In the genomic region with DNA sequence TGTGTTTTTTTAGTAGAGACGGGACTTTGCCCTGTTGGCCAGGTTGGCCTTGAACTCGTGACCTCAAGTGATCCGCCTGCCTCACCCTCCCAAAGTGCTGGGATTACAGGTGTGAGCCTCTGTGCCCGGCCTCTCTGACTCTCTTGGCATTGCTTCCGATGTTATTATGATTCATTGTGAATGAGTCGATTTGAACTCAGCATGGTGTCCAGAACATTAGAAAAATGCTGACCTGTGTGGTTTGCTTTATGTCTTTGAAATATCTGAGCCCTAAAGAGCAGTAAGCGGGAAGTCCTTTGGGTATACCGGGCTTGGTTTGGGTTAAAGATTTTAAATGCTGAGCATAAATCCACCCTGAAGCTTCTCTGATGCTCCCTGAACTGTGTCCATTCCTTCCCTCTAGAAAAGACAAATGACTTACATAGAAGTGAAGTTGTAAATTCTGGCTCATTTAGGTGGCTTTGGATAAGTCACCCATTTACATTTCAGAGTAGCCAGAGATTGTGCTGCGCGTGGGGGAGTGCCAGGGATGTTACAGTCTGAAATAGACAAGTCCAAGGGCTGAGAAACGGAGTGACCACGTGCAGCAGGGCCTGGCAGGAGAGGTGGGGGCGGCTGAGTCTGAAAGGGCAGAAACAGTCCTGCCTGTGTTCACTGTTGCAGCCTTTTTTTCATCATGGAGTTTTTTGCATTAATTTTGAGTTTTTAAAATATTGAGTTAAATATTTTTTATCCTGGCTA, we compare ENCODE assay signal across 14 cellular contexts. TPM values are rescaled to one million over a fixed set of nuclear protein-coding genes. Genes with fewer than 3 reads are reported as not detected.
DNase-seq lines count a peak whose midpoint lies in the region; ATAC-seq and TF ChIP-seq lines count a peak whose summit lies in the region.
"Had no signal": no experiment of that assay in that cellular context is flagged by ENCODE, and none has a peak within 500 bp of the region (broad histone marks: within the 10 kb centered on the region; RNA-seq: fewer than 3 reads in every experiment).

No MANE protein-coding gene starts in this region.

- POLR2A ChIA-PET in MCF 10A (lab: Yijun Ruan, JAX): no interaction called here

- WGBS in mammary epithelial cell (ENCODE audit: low coverage, missing lambda C conversion rate): 64% methylated on average over 13 of the region's 13 CpGs

- no peaks in the 10 kb centered on the region for H3K36me3 ChIP-seq in mammary epithelial cell (ENCODE audit: insufficient read depth, low read length)
- no peaks in the 10 kb centered on the region for H3K36me3 ChIP-seq in uterus
- no peaks in the 10 kb centered on the region for H3K36me3 ChIP-seq in mucosa of descending colon (ENCODE audit: low read depth)

- intact Hi-C loops in MCF 10A (cut with micrococcal nuclease): loop anchor here (5.0 kb wide), 1 partner anchor 1228 kb away; no protein-coding TSS in a partner anchor
- intact Hi-C loops in mammary epithelial cell (cut with micrococcal nuclease): loop anchor here (5.0 kb wide), 1 partner anchor 1128 kb away; no protein-coding TSS in a partner anchor
- intact Hi-C loops in uterus (cut with DNase I; ENCODE audit: low total_unique reads): no loop called here
- intact Hi-C loops in mucosa of descending colon (cut with DNase I, micrococcal nuclease): no loop called here

- H3K9me3 ChIP-seq in mammary epithelial cell (replicated peaks; ENCODE audit: insufficient read depth, low read length) (no peaks in the 10 kb centered on the region), uterus (no peaks in the 10 kb centered on the region), mucosa of descending colon (no peaks in the 10 kb centered on the region)

- no peaks in the 10 kb centered on the region for H4K20me1 ChIP-seq in mammary epithelial cell (ENCODE audit: insufficient read depth, low read length)

- H3K4me1 Mint-ChIP-seq in MCF 10A (ENCODE audit: insufficient read depth, unreplicated experiment): peaks cover 8% of the 10 kb centered on the region
- H3K4me1 Mint-ChIP-seq: WTC11 had no signal

- H3K27ac ChIP-seq in mammary epithelial cell (ENCODE audit: insufficient read depth, low read depth, low read length): no peak overlapping the region
- H3K27ac ChIP-seq in uterus: no peak overlapping the region

- H3K4me3 ChIP-seq in mammary epithelial cell (replicated peaks in 1 of 3; ENCODE audit: insufficient read depth in 1 of 3, low read depth in 2 of 3, low read length in 3 of 3) (no peak overlapping the region), astrocyte of the spinal cord (ENCODE audit: low read depth, low read length) (no peak overlapping the region), uterus (no peak overlapping the region), mucosa of descending colon (no peak overlapping the region)
- H3K4me3 ChIP-seq: lung, smooth muscle cell had no signal

- H3K9me3 Mint-ChIP-seq in MCF 10A (ENCODE audit: unreplicated experiment): no peaks in the 10 kb centered on the region

- H3K4me2 ChIP-seq in mammary epithelial cell (ENCODE audit: insufficient read depth, low read depth, low read length): no peak overlapping the region
- H3K4me2 ChIP-seq: smooth muscle cell had no signal

- no peak for TF ChIP-seq POLR2A in uterus (IDR thresholded peaks at IDR 0.05)

- H3K9ac ChIP-seq in mammary epithelial cell (ENCODE audit: insufficient read depth, low read length): no peak overlapping the region

- H3K27ac Mint-ChIP-seq in MCF 10A (ENCODE audit: low read depth, unreplicated experiment): no peak overlapping the region
- H3K27ac Mint-ChIP-seq: WTC11 had no signal

- no peak overlapping the region for H3K4me3 Mint-ChIP-seq in MCF 10A (ENCODE audit: unreplicated experiment)
- H3K4me3 Mint-ChIP-seq: WTC11 had no signal

- CTCF ChIA-PET in MCF 10A (lab: Yijun Ruan, JAX) (interaction anchor here (0.6 to 4.7 kb wide), 7 partner anchors 13 to 1230 kb away, joined by 3 to 37 read pairs (median 4); no protein-coding TSS in a partner anchor), mammary epithelial cell (lab: Charles Lee; ENCODE audit: low non-redundant PET) (no interaction called here)

- no peaks in the 10 kb centered on the region for H3K27me3 ChIP-seq in mammary epithelial cell (ENCODE audit: insufficient read depth, low read length)
- H3K27me3 ChIP-seq in uterus: no peaks in the 10 kb centered on the region

- H3K27me3 Mint-ChIP-seq in MCF 10A (ENCODE audit: insufficient read depth, unreplicated experiment): no peaks in the 10 kb centered on the region

- BruUV-seq in MCF 10A (replicated peaks; lab: Mats Ljungman, UMichigan) (no TSS peak), mammary epithelial cell (replicated peaks; lab: Mats Ljungman, UMichigan) (no TSS peak)

- H3K4me1 ChIP-seq in mammary epithelial cell (ENCODE audit: insufficient read depth, low read length) (no peaks in the 10 kb centered on the region), uterus (no peaks in the 10 kb centered on the region), mucosa of descending colon (ENCODE audit: low read depth) (no peaks in the 10 kb centered on the region)

- peak; percentile 62 for DNase-seq in MCF 10A (ENCODE audit: unreplicated experiment)
- DNase-seq in mammary epithelial cell: no peak
- DNase-seq in astrocyte of the spinal cord (ENCODE audit: low read depth, low spot score): peak; percentile 77
- DNase-seq in left kidney (ENCODE audit: low read depth, low spot score): peak; percentile 65
- DNase-seq in uterus: peak; percentile 29 to 49
- DNase-seq in OCI-M2 (lab: John Stamatoyannopoulos, UW; ENCODE audit: unreplicated experiment): no peak
- DNase-seq in SKM-1 (lab: John Stamatoyannopoulos, UW; ENCODE audit: unreplicated experiment): no peak
- DNase-seq in mucosa of descending colon: no peak
- DNase-seq: activated CD8-positive, alpha-beta memory T cell treated with anti-CD3 and anti-CD28 coated beads, Interleukin-2, amount 50 U/mL, for 48 hours; NCI-H1105; SW 1271 had no signal

- H2AFZ ChIP-seq in mammary epithelial cell (ENCODE audit: low read depth, low read length): no peak overlapping the region

- no peaks in the 10 kb centered on the region for H3K79me2 ChIP-seq in mammary epithelial cell (ENCODE audit: insufficient read depth, low read length)

- TF ChIP-seq CTCF in MCF 10A (IDR thresholded peaks at IDR 0.05; ENCODE audit: unreplicated experiment) (no peak), mammary epithelial cell (conservative IDR thresholded peaks at IDR 0.05 in 1 of 2, IDR thresholded peaks at IDR 0.05 in 1 of 2; ENCODE audit: extremely low read depth in 1 of 2, insufficient read depth in 1 of 2, low read depth in 1 of 2, low read length in 2 of 2) (no peak), astrocyte of the spinal cord (IDR thresholded peaks at IDR 0.05; ENCODE audit: low read depth, low read length) (no peak), uterus (IDR thresholded peaks at IDR 0.05) (no peak), mucosa of descending colon (IDR thresholded peaks at IDR 0.05) (no peak)

- no peak for ATAC-seq in mucosa of descending colon
- ATAC-seq: WTC11 had no signal

- H3K36me3 Mint-ChIP-seq in MCF 10A (ENCODE audit: insufficient read depth, unreplicated experiment): no peaks in the 10 kb centered on the region

- dilution Hi-C loops in mammary epithelial cell (cut with HindIII; ENCODE audit: low sequenced_read_pairs): no loop called here

- in situ Hi-C loops in mammary epithelial cell (cut with MboI; ENCODE audit: low sequenced_read_pairs in 2 of 2) (no loop called here), astrocyte of the spinal cord (cut with HindIII; ENCODE audit: low sequenced_read_pairs) (no loop called here)

RNA-seq across cellular contexts. Expression of a gene that starts 39.6 kb away (rescaled TPM):
- 29.2 and 32.0 TPM in 2 replicates for total RNA-seq in MCF 10A (2022)
- 10 to 100 TPM; 27.3 to 50.0 TPM for total RNA-seq in mammary epithelial cell
- polyA plus RNA-seq in mammary epithelial cell: 31.7 TPM
- polyA minus RNA-seq in mammary epithelial cell: 62.3 TPM
- 10 to 100 TPM; 40.9 to 62.8 (median 52.1) TPM for total RNA-seq in uterus
- total RNA-seq in mucosa of descending colon: 10 to 100 TPM; 15.4 to 23.4 (median 15.7) TPM

Comparison
In these comparisons a context has a peak if more than half of its experiments do, and no peak if none do; other contexts are left out.
1. DNase-seq: peak in MCF 10A (single experiment), astrocyte of the spinal cord (single experiment), left kidney (single experiment) and uterus (2 of 2); none in mammary epithelial cell (single experiment), OCI-M2 (single experiment), SKM-1 (single experiment) and mucosa of descending colon (0 of 3).
2. intact Hi-C loops: an anchor here in MCF 10A (5.0 kb wide) and mammary epithelial cell (5.0 kb wide); none called in uterus and mucosa of descending colon.